ENCODE assay signal across 27 cellular contexts in genomic region chr12:89634508-89634907, GRCh38.
DNase-seq lines count a peak whose midpoint lies in the region; ATAC-seq, FAIRE-seq and TF ChIP-seq lines count a peak whose summit lies in the region.
"Had no signal": no experiment of that assay in that cellular context is flagged by ENCODE, and none has a peak within 500 bp of the region (broad histone marks: within the 10 kb centered on the region; RNA-seq: fewer than 3 reads in every experiment).

No MANE protein-coding gene starts in this region.

- no peak overlapping the region for H3K9ac ChIP-seq in HepG2 (ENCODE audit: insufficient read depth, low read depth, low read length)
- H3K9ac ChIP-seq: BLaER1 had no signal

- no peaks in the 10 kb centered on the region for H3K27me3 Mint-ChIP-seq in Calu3 (ENCODE audit: unreplicated experiment)
- H3K27me3 Mint-ChIP-seq in central memory CD8-positive, alpha-beta T cell, result no peaks in the 10 kb centered on the region
- H3K27me3 Mint-ChIP-seq in stimulated activated memory B cell treated with anti-CD40 and anti-IgM and Interleukin-4, amounts not matched to agents 10 μg/mL and 1 μg/mL and 100 μg/mL, for 72 hours, result no peaks in the 10 kb centered on the region
- H3K27me3 Mint-ChIP-seq: CD4-positive, alpha-beta T cell had no signal

- H3K27me3 ChIP-seq in HepG2 (ENCODE audit: control insufficient read depth in 1 of 2, insufficient read depth in 2 of 2, low read length in 2 of 2) (no peaks in the 10 kb centered on the region), right lobe of liver (no peaks in the 10 kb centered on the region)
- H3K27me3 ChIP-seq: BE2C, BLaER1 had no signal

- TF ChIP-seq POLR2A in HepG2 (IDR thresholded peaks at IDR 0.05; ENCODE audit: insufficient read depth in 1 of 2, low read depth in 2 of 2, low read length in 2 of 2) (no peak), right lobe of liver (IDR thresholded peaks at IDR 0.05) (no peak)

- H3K27ac ChIP-seq in HepG2 (ENCODE audit: extremely low read length, insufficient read depth, low read length) (no peak overlapping the region), right lobe of liver (no peak overlapping the region)
- H3K27ac ChIP-seq: 22Rv1, BLaER1 had no signal

- peaks cover 63% of the 10 kb centered on the region for H3K4me1 ChIP-seq in HepG2 (ENCODE audit: insufficient read depth, low read length)
- peaks cover 0 to 9% (median 4%) of the 10 kb centered on the region in 4 donors for H3K4me1 ChIP-seq in right lobe of liver
- H3K4me1 ChIP-seq: BE2C, BLaER1 had no signal

- peak overlapping the region; percentile 27 for H3K27ac Mint-ChIP-seq in Calu3 (ENCODE audit: unreplicated experiment)
- H3K27ac Mint-ChIP-seq in central memory CD8-positive, alpha-beta T cell (ENCODE audit: low read depth), result peak overlapping the region; percentile 12
- peak overlapping the region; percentile 31 for H3K27ac Mint-ChIP-seq in stimulated activated memory B cell treated with anti-CD40 and anti-IgM and Interleukin-4, amounts not matched to agents 10 μg/mL and 1 μg/mL and 100 μg/mL, for 72 hours
- H3K27ac Mint-ChIP-seq: CD4-positive, alpha-beta T cell had no signal

- intact Hi-C loops in HepG2 (cut with micrococcal nuclease; ENCODE audit: unreplicated experiment), result loop anchor here (5.0 kb wide), 2 partner anchors 38 to 92 kb away; no protein-coding TSS in a partner anchor
- intact Hi-C loops in right lobe of liver (cut with DNase I), result no loop called here
- intact Hi-C loops in Calu3 (cut with micrococcal nuclease; ENCODE audit: unreplicated experiment), result loop anchor here (5.0 kb wide), 1 partner anchor 68 kb away; no protein-coding TSS in a partner anchor

- H3K36me3 Mint-ChIP-seq in Calu3 (ENCODE audit: insufficient read depth, unreplicated experiment), result no peaks in the 10 kb centered on the region
- H3K36me3 Mint-ChIP-seq in central memory CD8-positive, alpha-beta T cell (ENCODE audit: insufficient read depth), result peaks cover 27% of the 10 kb centered on the region
- peaks cover 57% of the 10 kb centered on the region for H3K36me3 Mint-ChIP-seq in stimulated activated memory B cell treated with anti-CD40 and anti-IgM and Interleukin-4, amounts not matched to agents 10 μg/mL and 1 μg/mL and 100 μg/mL, for 72 hours

- CTCF ChIA-PET in HepG2 (lab: Yijun Ruan, JAX; ENCODE audit: low intra/inter-chr PET ratio, low total read pairs) (no interaction called here), Calu3 (lab: Charles Lee) (interaction anchor here (0.6 kb wide), 1 partner anchor 896 kb away, joined by 4 read pairs; no protein-coding TSS in a partner anchor)

- BruUV-seq in HepG2 (replicated peaks; lab: Mats Ljungman, UMichigan), result no TSS peak
- BruUV-seq in Calu3 (replicated peaks; lab: Mats Ljungman, UMichigan), result no TSS peak

- H3K4me2 ChIP-seq in HepG2 (ENCODE audit: low read depth, low read length), result no peak overlapping the region
- H3K4me2 ChIP-seq: BLaER1 had no signal

- ATAC-seq in HepG2, result no peak
- no peak for ATAC-seq in right lobe of liver
- no peak for ATAC-seq in central memory CD8-positive, alpha-beta T cell (replicated peaks; ENCODE audit: extremely low read depth, poor library complexity, severe bottlenecking)
- ATAC-seq in stimulated activated memory B cell treated with anti-CD40 and anti-IgM and Interleukin-4, amounts not matched to agents 10 μg/mL and 1 μg/mL and 100 μg/mL, for 72 hours, result no peak
- no peak for ATAC-seq in GM18520 (IDR thresholded peaks at IDR 0.05; ENCODE audit: unreplicated experiment)
- ATAC-seq in HG03354 (IDR thresholded peaks at IDR 0.05; ENCODE audit: poor library complexity, severe bottlenecking, unreplicated experiment), result no peak
- ATAC-seq: CD8-positive, alpha-beta T cell; GM12878 had no signal

- peaks cover 0 to 3% of the 10 kb centered on the region in 2 experiments; a peak in 3 of 5 replicates for H3K36me3 ChIP-seq in HepG2 (replicated peaks in 1 of 2; ENCODE audit: control insufficient read depth in 1 of 2, insufficient read depth in 2 of 2, low read length in 2 of 2)
- no peaks in the 10 kb centered on the region for H3K36me3 ChIP-seq in right lobe of liver

- no peaks in the 10 kb centered on the region for H4K20me1 ChIP-seq in HepG2 (ENCODE audit: insufficient read depth, low read length)
- H4K20me1 ChIP-seq: BLaER1 had no signal

- no peak overlapping the region for H3K4me3 ChIP-seq in HepG2 (replicated peaks in 1 of 3; ENCODE audit: insufficient read depth in 1 of 3, low read depth in 2 of 3, low read length in 3 of 3)
- no peak overlapping the region for H3K4me3 ChIP-seq in right lobe of liver
- H3K4me3 ChIP-seq: BLaER1, GM12878 had no signal

- POLR2A ChIA-PET in HepG2 (lab: Yijun Ruan, JAX), result interaction anchor here (2.5 kb wide), 1 partner anchor 75 kb away, joined by 22 read pairs; the partner anchor contains the start of gene ATP2B1

- no peak for FAIRE-seq in HepG2 (lab: Jason Lieb, UNC)
- FAIRE-seq: GM12878, GM12892, GM18507 had no signal

- DNase-seq in HepG2 (ENCODE audit: low spot score) (no peak), right lobe of liver (no peak), Calu3 (no peak), NCI-H1048 (lab: John Stamatoyannopoulos, UW) (no peak)
- DNase-seq in central memory CD8-positive, alpha-beta T cell (ENCODE audit: low spot score in 2 of 2), result no peak
- DNase-seq: ACHN; BE2C; C1 segment of cervical spinal cord; Caco-2; CD4-positive, alpha-beta T cell; CD8-positive, alpha-beta T cell; DMS 273 treated with DMSO at 0.1 percent for 48 hours; DMS153; DMS53; DMS79; DND-41; EL; GDM1 had no signal

- H3K9me3 ChIP-seq in HepG2 (ENCODE audit: low read length) (no peaks in the 10 kb centered on the region), right lobe of liver (no peaks in the 10 kb centered on the region)
- H3K9me3 ChIP-seq: BE2C, BLaER1, Caco-2 had no signal

- TF ChIP-seq EP300 in HepG2 (IDR thresholded peaks at IDR 0.05; ENCODE audit: low read depth in 2 of 2, low read length in 2 of 2) (no peak), HepG2 (CRISPR knock-in tag; IDR thresholded peaks at IDR 0.05; ENCODE audit: borderline replicate concordance) (no peak)

- H3K4me1 Mint-ChIP-seq in Calu3 (ENCODE audit: low read depth, unreplicated experiment), result peaks cover 47% of the 10 kb centered on the region
- H3K4me1 Mint-ChIP-seq in central memory CD8-positive, alpha-beta T cell, result peaks cover 20% of the 10 kb centered on the region
- H3K4me1 Mint-ChIP-seq in stimulated activated memory B cell treated with anti-CD40 and anti-IgM and Interleukin-4, amounts not matched to agents 10 μg/mL and 1 μg/mL and 100 μg/mL, for 72 hours, result peaks cover 20% of the 10 kb centered on the region
- H3K4me1 Mint-ChIP-seq: CD14-positive monocyte had no signal

- in situ Hi-C loops in HepG2 (cut with HindIII; ENCODE audit: extremely low pct_ligation_motif_present, low pct_unique_long_range_greater_than_20kb), result no loop called here

- TF ChIP-seq CTCF in HepG2 (CRISPR knock-in tag; IDR thresholded peaks at IDR 0.05) (no peak), right lobe of liver (IDR thresholded peaks at IDR 0.05) (no peak), Calu3 (IDR thresholded peaks at IDR 0.05; ENCODE audit: unreplicated experiment) (no peak)

- H2AFZ ChIP-seq in HepG2 (ENCODE audit: low read length), result no peak overlapping the region

- H3K4me3 Mint-ChIP-seq in Calu3 (ENCODE audit: low read depth, unreplicated experiment), result no peak overlapping the region
- H3K4me3 Mint-ChIP-seq in central memory CD8-positive, alpha-beta T cell, result no peak overlapping the region
- no peak overlapping the region for H3K4me3 Mint-ChIP-seq in stimulated activated memory B cell treated with anti-CD40 and anti-IgM and Interleukin-4, amounts not matched to agents 10 μg/mL and 1 μg/mL and 100 μg/mL, for 72 hours
- H3K4me3 Mint-ChIP-seq: CD14-positive monocyte; CD4-positive, alpha-beta T cell; CD8-positive, alpha-beta T cell had no signal

- no peaks in the 10 kb centered on the region for H3K9me3 Mint-ChIP-seq in Calu3 (ENCODE audit: low read depth, unreplicated experiment)
- no peaks in the 10 kb centered on the region for H3K9me3 Mint-ChIP-seq in central memory CD8-positive, alpha-beta T cell
- H3K9me3 Mint-ChIP-seq in stimulated activated memory B cell treated with anti-CD40 and anti-IgM and Interleukin-4, amounts not matched to agents 10 μg/mL and 1 μg/mL and 100 μg/mL, for 72 hours, result no peaks in the 10 kb centered on the region
- H3K9me3 Mint-ChIP-seq: CD14-positive monocyte; CD4-positive, alpha-beta T cell; CD8-positive, alpha-beta T cell had no signal

- WGBS in HepG2 (ENCODE audit: low lambda C conversion rate), result 93% methylated on average over 3 of the region's 3 CpGs
- WGBS in right lobe of liver (ENCODE audit: insufficient coverage, low coverage, low lambda C conversion rate, missing lambda C conversion rate), result 93% methylated on average over 3 of the region's 3 CpGs

- H3K79me2 ChIP-seq in HepG2 (ENCODE audit: insufficient read depth, low read length), result no peaks in the 10 kb centered on the region

- no peak for TF ChIP-seq RAD21 in HepG2 (CRISPR knock-in tag; IDR thresholded peaks at IDR 0.05)

TF ChIP-seq in HepG2, 621 proteins besides CTCF, POLR2A, EP300 and RAD21 (continues in another document):
- no peak for TF ChIP-seq E2F1 (CRISPR knock-in tag; IDR thresholded peaks at IDR 0.05)
- no peak for TF ChIP-seq DZIP1 (CRISPR knock-in tag; IDR thresholded peaks at IDR 0.05)

Comparison
In these comparisons a context has a peak if more than half of its experiments do, and no peak if none do; other contexts are left out.
1. intact Hi-C loops: an anchor here in HepG2 (5.0 kb wide) and Calu3 (5.0 kb wide); none called in right lobe of liver.